Comparison of ENCODE assay signal across 1 cellular context in the genomic region with DNA sequence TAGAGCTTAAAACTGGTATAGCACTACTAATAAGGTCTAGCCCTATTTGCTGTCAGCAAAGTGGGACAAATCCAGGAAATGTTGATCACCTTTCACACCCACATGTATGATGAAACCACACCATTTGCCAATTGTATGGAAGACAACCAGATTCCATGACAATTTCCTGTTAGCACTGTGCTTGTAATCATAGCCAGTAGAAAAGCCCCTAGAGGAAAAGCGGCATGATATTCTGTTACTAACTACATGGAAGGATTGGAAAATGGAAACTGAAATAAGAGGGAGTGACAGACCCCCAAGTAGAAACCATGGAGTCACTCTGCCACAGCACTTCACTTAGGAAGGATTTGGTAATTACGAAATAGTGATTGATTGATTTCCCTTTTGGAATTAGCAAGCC.
TF ChIP-seq lines count a peak whose summit lies in the region.

No MANE protein-coding gene starts in this region.

TF ChIP-seq in WTC11, 78 proteins besides CTCF, POLR2A, EP300 and RAD21:
- TF ChIP-seq ZSCAN18 (CRISPR knock-in tag; IDR thresholded peaks at IDR 0.05) (no peak), TCF7 (CRISPR knock-in tag; IDR thresholded peaks at IDR 0.05; ENCODE audit: low read depth) (no peak), OVOL2 (CRISPR knock-in tag; IDR thresholded peaks at IDR 0.05; ENCODE audit: borderline replicate concordance) (no peak), GRHL2 (CRISPR knock-in tag; IDR thresholded peaks at IDR 0.05; ENCODE audit: insufficient replicate concordance, severe bottlenecking) (no peak), TP53 (CRISPR knock-in tag; IDR thresholded peaks at IDR 0.05) (no peak), CREB1 (CRISPR knock-in tag; IDR thresholded peaks at IDR 0.05) (no peak), ZBTB21 (CRISPR knock-in tag; IDR thresholded peaks at IDR 0.05; ENCODE audit: borderline replicate concordance) (no peak), NR2C2 (CRISPR knock-in tag; IDR thresholded peaks at IDR 0.05) (no peak), NFE2L1 (CRISPR knock-in tag; IDR thresholded peaks at IDR 0.05) (no peak), NR3C1 (CRISPR knock-in tag; conservative IDR thresholded peaks at IDR 0.05; ENCODE audit: low read depth) (no peak), STAT6 (CRISPR knock-in tag; conservative IDR thresholded peaks at IDR 0.05; ENCODE audit: low read depth) (no peak), ZMAT4 (CRISPR knock-in tag; IDR thresholded peaks at IDR 0.05) (no peak), KAT7 (CRISPR knock-in tag; IDR thresholded peaks at IDR 0.05; ENCODE audit: borderline replicate concordance) (no peak), PRRX2 (CRISPR knock-in tag; IDR thresholded peaks at IDR 0.05) (no peak), PREB (CRISPR knock-in tag; IDR thresholded peaks at IDR 0.05; ENCODE audit: borderline replicate concordance) (no peak), SMAD3 (CRISPR knock-in tag; IDR thresholded peaks at IDR 0.05; ENCODE audit: borderline replicate concordance) (no peak), AFF4 (CRISPR knock-in tag; IDR thresholded peaks at IDR 0.05; ENCODE audit: borderline replicate concordance) (no peak)
- TF ChIP-seq, protein P1, sequence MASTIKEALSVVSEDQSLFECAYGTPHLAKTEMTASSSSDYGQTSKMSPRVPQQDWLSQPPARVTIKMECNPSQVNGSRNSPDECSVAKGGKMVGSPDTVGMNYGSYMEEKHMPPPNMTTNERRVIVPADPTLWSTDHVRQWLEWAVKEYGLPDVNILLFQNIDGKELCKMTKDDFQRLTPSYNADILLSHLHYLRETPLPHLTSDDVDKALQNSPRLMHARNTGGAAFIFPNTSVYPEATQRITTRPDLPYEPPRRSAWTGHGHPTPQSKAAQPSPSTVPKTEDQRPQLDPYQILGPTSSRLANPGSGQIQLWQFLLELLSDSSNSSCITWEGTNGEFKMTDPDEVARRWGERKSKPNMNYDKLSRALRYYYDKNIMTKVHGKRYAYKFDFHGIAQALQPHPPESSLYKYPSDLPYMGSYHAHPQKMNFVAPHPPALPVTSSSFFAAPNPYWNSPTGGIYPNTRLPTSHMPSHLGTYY (CRISPR knock-in tag; IDR thresholded peaks at IDR 0.05), result no peak
- TF ChIP-seq, protein P2, sequence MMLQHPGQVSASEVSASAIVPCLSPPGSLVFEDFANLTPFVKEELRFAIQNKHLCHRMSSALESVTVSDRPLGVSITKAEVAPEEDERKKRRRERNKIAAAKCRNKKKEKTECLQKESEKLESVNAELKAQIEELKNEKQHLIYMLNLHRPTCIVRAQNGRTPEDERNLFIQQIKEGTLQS (CRISPR knock-in tag; conservative IDR thresholded peaks at IDR 0.05), result no peak
